Comparison of ENCODE assay signal across 22 cellular contexts in the genomic region with DNA sequence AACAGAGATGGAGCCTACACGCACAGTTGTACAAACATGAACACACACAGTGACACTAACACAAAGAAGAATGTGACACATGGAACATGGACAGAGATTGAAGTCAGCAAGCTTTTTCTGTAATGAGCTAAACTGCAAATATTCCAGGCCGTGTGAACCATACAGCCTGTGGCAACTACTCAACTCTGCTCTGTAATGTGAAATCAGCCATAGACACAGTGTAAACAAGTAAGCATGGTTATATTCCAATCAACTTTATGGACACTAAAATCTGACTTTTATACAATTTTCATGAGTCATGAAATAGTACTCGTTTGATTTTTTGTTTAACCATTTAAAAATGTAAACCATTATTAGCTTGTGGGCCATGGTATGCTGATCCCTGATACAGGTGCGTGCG.
DNase-seq lines count a peak whose midpoint lies in the region; ATAC-seq and TF ChIP-seq lines count a peak whose summit lies in the region.
"Had no signal": no experiment of that assay in that cellular context is flagged by ENCODE, and none has a peak within 500 bp of the region (broad histone marks: within the 10 kb centered on the region; RNA-seq: fewer than 3 reads in every experiment).

No MANE protein-coding gene starts in this region.

- H3K4me3 ChIP-seq in heart left ventricle (no peak overlapping the region), colonic mucosa (no peak overlapping the region), uterus (no peak overlapping the region)

- H3K27ac Mint-ChIP-seq in mesothelial cell of epicardium: peak overlapping the region; percentile 89
- H3K27ac Mint-ChIP-seq: stimulated activated naive CD8-positive, alpha-beta T cell treated with anti-CD3 and anti-CD28 coated beads, Interleukin-15, Interleukin-2, amounts not matched to agents 100 ng/mL and 50 ng/mL, for 24 hours had no signal

- intact Hi-C loops in heart left ventricle (cut with DNase I) (loop anchor here in 1 of 10 donors (5.0 kb wide), 2 partner anchors 39 to 59 kb away; no protein-coding TSS in a partner anchor), left ventricle myocardium superior (cut with micrococcal nuclease) (no loop called here), colonic mucosa (cut with DNase I) (no loop called here), uterus (cut with DNase I; ENCODE audit: low total_unique reads) (no loop called here), left colon (cut with DNase I, micrococcal nuclease) (no loop called here)

- H3K27me3 Mint-ChIP-seq in mesothelial cell of epicardium (ENCODE audit: low read depth): no peaks in the 10 kb centered on the region
- H3K27me3 Mint-ChIP-seq: activated naive CD8-positive, alpha-beta T cell treated with anti-CD3 and anti-CD28 coated beads, Interleukin-2, amount 10 ng/mL, durations not matched to agents 7 days and 5 days; IgD-negative memory B cell; naive thymus-derived CD8-positive, alpha-beta T cell; stimulated activated naive CD8-positive, alpha-beta T cell treated with anti-CD3 and anti-CD28 coated beads, Interleukin-15, Interleukin-2, amounts not matched to agents 100 ng/mL and 50 ng/mL, for 24 hours had no signal

- DNase-seq in heart left ventricle: no peak
- DNase-seq in left ventricle myocardium superior: no peak
- no peak for DNase-seq in colonic mucosa
- no peak for DNase-seq in mesothelial cell of epicardium (ENCODE audit: low spot score in 2 of 2, unreplicated experiment in 2 of 2)
- no peak for DNase-seq in uterus
- no peak for DNase-seq in left colon
- DNase-seq in stimulated activated CD4-positive, alpha-beta T cell treated with anti-CD3 and anti-CD28 coated beads, Interleukin-4, amount 100 ng/mL, for 1 hour: no peak
- DNase-seq in OCI-M1 (lab: John Stamatoyannopoulos, UW): no peak
- DNase-seq: activated CD4-positive, alpha-beta T cell treated with anti-CD3 and anti-CD28 coated beads for 4 hours; activated naive CD8-positive, alpha-beta T cell treated with anti-CD3 and anti-CD28 coated beads, Interleukin-2, amount 10 ng/mL, durations not matched to agents 7 days and 5 days; brain microvascular endothelial cell; Calu3; mesendoderm; naive thymus-derived CD8-positive, alpha-beta T cell; NCI-H146; NCI-H526; posterior cingulate gyrus; Right ventricle myocardium superior; small intestine; stimulated activated CD4-positive, alpha-beta T cell treated with anti-CD3 and anti-CD28 coated beads, Interleukin-2, amount 100 ng/mL, for 48 hours had no signal

- peaks cover 36% of the 10 kb centered on the region for H3K36me3 Mint-ChIP-seq in mesothelial cell of epicardium

- H3K36me3 ChIP-seq in heart left ventricle (peaks cover 0 to 46% (median 21%) of the 10 kb centered on the region in 9 donors), colonic mucosa (no peaks in the 10 kb centered on the region), uterus (no peaks in the 10 kb centered on the region)

- H3K27ac ChIP-seq in heart left ventricle (peak overlapping the region in 9 of 12 donors; percentile 78 to 97 (median 90)), colonic mucosa (peak overlapping the region; percentile 63), uterus (peak overlapping the region; percentile 86 to 95)

- peaks cover 58% of the 10 kb centered on the region for H3K4me1 Mint-ChIP-seq in mesothelial cell of epicardium
- H3K4me1 Mint-ChIP-seq: IgD-negative memory B cell had no signal

- H3K9me3 Mint-ChIP-seq in mesothelial cell of epicardium: no peaks in the 10 kb centered on the region
- H3K9me3 Mint-ChIP-seq: activated naive CD8-positive, alpha-beta T cell treated with anti-CD3 and anti-CD28 coated beads, Interleukin-2, amount 10 ng/mL, durations not matched to agents 7 days and 5 days; IgD-negative memory B cell; naive thymus-derived CD8-positive, alpha-beta T cell; stimulated activated naive CD8-positive, alpha-beta T cell treated with anti-CD3 and anti-CD28 coated beads, Interleukin-15, Interleukin-2, amounts not matched to agents 100 ng/mL and 50 ng/mL, for 24 hours had no signal

- ATAC-seq in heart left ventricle (no peak), left ventricle myocardium superior (no peak), left colon (no peak)
- ATAC-seq: naive thymus-derived CD8-positive, alpha-beta T cell had no signal

- no peak for TF ChIP-seq CTCF in heart left ventricle (IDR thresholded peaks at IDR 0.05)
- no peak for TF ChIP-seq CTCF in colonic mucosa (IDR thresholded peaks at IDR 0.05)
- no peak for TF ChIP-seq CTCF in mesothelial cell of epicardium (IDR thresholded peaks at IDR 0.05; ENCODE audit: unreplicated experiment)
- no peak for TF ChIP-seq CTCF in uterus (IDR thresholded peaks at IDR 0.05)

- H3K4me1 ChIP-seq in heart left ventricle (peaks cover 19 to 60% (median 46%) of the 10 kb centered on the region in 12 donors), colonic mucosa (no peaks in the 10 kb centered on the region), uterus (peaks cover 22 to 30% of the 10 kb centered on the region in 2 donors)

- H3K9me3 ChIP-seq in heart left ventricle (no peaks in the 10 kb centered on the region), colonic mucosa (no peaks in the 10 kb centered on the region), uterus (no peaks in the 10 kb centered on the region)

- H3K9ac ChIP-seq in colonic mucosa (ENCODE audit: low read depth in 2 of 2, low read length in 2 of 2): no peak overlapping the region

- H3K4me3 Mint-ChIP-seq in mesothelial cell of epicardium: no peak overlapping the region
- H3K4me3 Mint-ChIP-seq: activated naive CD8-positive, alpha-beta T cell treated with anti-CD3 and anti-CD28 coated beads, Interleukin-2, amount 10 ng/mL, durations not matched to agents 7 days and 5 days; IgD-negative memory B cell; naive thymus-derived CD8-positive, alpha-beta T cell; stimulated activated naive CD8-positive, alpha-beta T cell treated with anti-CD3 and anti-CD28 coated beads, Interleukin-15, Interleukin-2, amounts not matched to agents 100 ng/mL and 50 ng/mL, for 24 hours had no signal

- no peak for TF ChIP-seq POLR2A in heart left ventricle (IDR thresholded peaks at IDR 0.05)
- TF ChIP-seq POLR2A in uterus (IDR thresholded peaks at IDR 0.05): no peak

- no peaks in the 10 kb centered on the region for H3K27me3 ChIP-seq in heart left ventricle
- H3K27me3 ChIP-seq in colonic mucosa: no peaks in the 10 kb centered on the region
- H3K27me3 ChIP-seq in uterus: no peaks in the 10 kb centered on the region
- H3K27me3 ChIP-seq: brain microvascular endothelial cell had no signal

- WGBS in heart left ventricle, 4 donors: 83 to 90% (median 86%) methylated on average over 5 of the region's 5 CpGs
